In genomic region chr7:97022451-97023306, GRCh38 we compare ENCODE assay signal across 1 cellular context.
TF ChIP-seq lines count a peak whose summit lies in the region.

No MANE protein-coding gene starts in this region.

TF ChIP-seq in H1, 55 proteins besides CTCF, POLR2A, EP300 and RAD21 (continued from another document):
- TF ChIP-seq CBX8 (IDR thresholded peaks at IDR 0.05; ENCODE audit: borderline replicate concordance, low read depth, low read length) (peak; percentile 65; the same call in 1 of the 2 replicates), KDM4A (IDR thresholded peaks at IDR 0.05; ENCODE audit: low read depth, low read length, severe bottlenecking) (no peak), EZH2 (IDR thresholded peaks at IDR 0.05; ENCODE audit: low read depth, low read length, severe bottlenecking) (peak; percentile 94)
